In the genomic region with DNA sequence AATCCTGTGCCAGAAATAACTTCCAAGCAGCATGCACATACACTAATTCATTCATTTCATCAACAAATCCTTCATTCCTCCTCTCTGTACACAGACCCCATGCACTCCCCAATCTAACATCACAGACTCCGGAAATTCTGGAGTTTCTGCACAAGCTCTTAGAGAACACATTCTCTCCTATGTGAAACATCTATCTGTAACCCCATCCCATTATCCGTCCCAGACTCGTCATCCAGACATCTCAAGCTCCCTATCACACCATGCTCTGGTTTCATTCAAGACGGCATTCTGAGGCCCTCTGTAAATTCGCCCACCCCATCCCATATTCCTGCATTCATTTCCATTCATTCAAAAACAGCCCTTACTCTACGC, we compare ENCODE assay signal across 8 cellular contexts. TPM values are rescaled to one million over a fixed set of nuclear protein-coding genes. Genes with fewer than 3 reads are reported as not detected.
DNase-seq lines count a peak whose midpoint lies in the region; ATAC-seq and TF ChIP-seq lines count a peak whose summit lies in the region.

No MANE protein-coding gene starts in this region.

- POLR2A ChIA-PET in T-cell (lab: Charles Lee) = interaction anchor here (0.5 to 0.9 kb wide), 4 partner anchors 36 to 208 kb away, joined by 3 to 5 read pairs (median 4); no protein-coding TSS in a partner anchor

- H2AFZ ChIP-seq in smooth muscle cell (ENCODE audit: low read depth) = peak overlapping the region; percentile 88

- peaks cover 6 to 8% (median 7%) of the 10 kb centered on the region in 3 donors for H3K9me3 Mint-ChIP-seq in T-cell

- peak overlapping the region; percentile 73 for H3K9ac ChIP-seq in smooth muscle cell (ENCODE audit: low read depth)

- 0% methylated on average over 6 of the region's 6 CpGs for WGBS in smooth muscle cell (ENCODE audit: low lambda C conversion rate)

- H3K4me1 ChIP-seq in right atrium auricular region = peaks cover 0 to 14% of the 10 kb centered on the region in 2 donors
- peaks cover 13% of the 10 kb centered on the region for H3K4me1 ChIP-seq in smooth muscle cell (ENCODE audit: low read depth)

- CTCF ChIA-PET in T-cell (lab: Charles Lee) = interaction anchor here (0.5 to 2.2 kb wide), 6 partner anchors 10 to 257 kb away, joined by 3 to 11 read pairs (median 5); no protein-coding TSS in a partner anchor

- H3K9me3 ChIP-seq in right atrium auricular region (peaks cover 0 to 15% of the 10 kb centered on the region in 2 donors), smooth muscle cell (replicated peaks; ENCODE audit: low read depth) (peaks cover 8% of the 10 kb centered on the region)

- H3K27ac ChIP-seq in right atrium auricular region = peak overlapping the region; percentile 91 to 93
- H3K27ac ChIP-seq in smooth muscle cell (ENCODE audit: low read depth) = peak overlapping the region; percentile 75

- H3K79me2 ChIP-seq in smooth muscle cell (ENCODE audit: low read depth) = peaks cover 52% of the 10 kb centered on the region

- H3K4me3 ChIP-seq in right atrium auricular region (peak overlapping the region; percentile 75 to 91), smooth muscle cell (peak overlapping the region; percentile 83)

- H3K36me3 Mint-ChIP-seq in T-cell = peaks cover 14% of the 10 kb centered on the region

- peak overlapping the region; percentile 95 to 97 for H3K27ac Mint-ChIP-seq in T-cell

- peaks cover 23 to 33% (median 31%) of the 10 kb centered on the region in 3 donors for H3K4me1 Mint-ChIP-seq in T-cell

- H3K4me3 Mint-ChIP-seq in T-cell = peak overlapping the region; percentile 96 to 99 (median 97)

- H3K27me3 ChIP-seq in right atrium auricular region = no peaks in the 10 kb centered on the region
- H3K27me3 ChIP-seq in smooth muscle cell (ENCODE audit: low read depth) = no peaks in the 10 kb centered on the region

- peaks cover 15% of the 10 kb centered on the region for H4K20me1 ChIP-seq in smooth muscle cell (ENCODE audit: low read depth)

- H3K36me3 ChIP-seq in right atrium auricular region = no peaks in the 10 kb centered on the region
- no peaks in the 10 kb centered on the region for H3K36me3 ChIP-seq in smooth muscle cell (ENCODE audit: low read depth)

- H3K27me3 Mint-ChIP-seq in T-cell = no peaks in the 10 kb centered on the region

- no peak for DNase-seq in T-cell
- DNase-seq in right atrium auricular region (ENCODE audit: low spot score) = no peak
- DNase-seq in smooth muscle cell (lab: John Stamatoyannopoulos, UW; ENCODE audit: unreplicated experiment) = no peak
- DNase-seq in GF-D8 (lab: John Stamatoyannopoulos, UW) = no peak
- DNase-seq in activated CD8-positive, alpha-beta memory T cell treated with anti-CD3 and anti-CD28 coated beads for 24 hours = no peak
- no peak for DNase-seq in DMS79 (lab: John Stamatoyannopoulos, UW)

- peak overlapping the region; percentile 87 for H3K4me2 ChIP-seq in smooth muscle cell

- H3F3A ChIP-seq in smooth muscle cell (ENCODE audit: low read depth) = no peaks in the 10 kb centered on the region

- ATAC-seq in GM18499 (IDR thresholded peaks at IDR 0.05; ENCODE audit: insufficient read depth, unreplicated experiment) (peak; percentile 16), HG02623 (IDR thresholded peaks at IDR 0.05; ENCODE audit: unreplicated experiment) (peak; percentile 6), T-cell (replicated peaks in 1 of 4) (peak in 3 of 4 experiments; percentile 1 to 2 (median 1))

- TF ChIP-seq CTCF in right atrium auricular region (IDR thresholded peaks at IDR 0.05) (no peak), smooth muscle cell (IDR thresholded peaks at IDR 0.05; ENCODE audit: borderline replicate concordance, insufficient read depth, poor library complexity, severe bottlenecking) (no peak)

RNA-seq across cellular contexts. Expression of a gene that starts 0.6 kb away (rescaled TPM):
- total RNA-seq in T-cell (10 to 100 TPM in 4 of 5 donors, 1 to 10 TPM in 1; 8.6 to 20.2 (median 16.7) TPM), right atrium auricular region (10 to 100 TPM in 1 of 2 donors, 1 to 10 TPM in 1; 9.0 to 10.6 TPM), smooth muscle cell (25.9 and 26.6 TPM in 2 replicates)
- polyA plus RNA-seq in smooth muscle cell = 18.3 and 20.5 TPM in 2 replicates

RNA-seq across cellular contexts. Expression of a gene that starts 48.1 kb away (rescaled TPM):
- total RNA-seq in T-cell (10 to 100 TPM; 15.1 to 35.1 (median 19.8) TPM), right atrium auricular region (10 to 100 TPM; 11.6 to 13.4 TPM), smooth muscle cell (107 and 115 TPM in 2 replicates)
- polyA plus RNA-seq in smooth muscle cell = 26.8 and 38.6 TPM in 2 replicates
